8 cellular contexts compared by ENCODE assay signal in the genomic region with DNA sequence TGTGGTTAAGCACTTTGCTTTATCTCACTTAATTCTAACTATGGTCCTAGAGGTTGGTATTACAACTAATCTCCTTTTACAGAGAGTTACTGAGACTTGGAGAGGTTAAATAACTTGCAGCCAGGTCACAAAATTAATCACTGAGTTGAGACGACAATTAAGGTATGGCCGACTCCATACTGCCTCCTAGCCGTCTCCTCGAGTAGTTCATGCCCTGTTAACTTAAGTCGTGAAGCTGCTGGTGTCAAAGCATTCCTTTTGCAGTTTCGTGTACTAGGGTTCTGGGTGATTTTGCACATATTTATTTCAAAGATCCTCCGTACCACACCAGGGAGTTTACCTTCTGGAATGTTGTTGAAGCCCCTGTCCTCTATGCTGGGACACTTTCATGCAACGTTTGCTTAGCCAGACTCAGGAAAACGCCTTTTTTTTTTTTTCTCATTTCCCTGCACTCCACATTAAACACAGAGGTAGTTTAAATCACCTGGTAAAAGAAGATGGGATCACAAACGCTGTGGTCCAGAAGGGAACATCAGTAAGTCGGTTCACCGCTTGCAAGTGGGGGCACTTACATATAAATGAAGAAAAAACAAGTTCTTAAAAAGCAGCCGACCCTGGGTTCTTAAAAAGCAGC. TPM values are rescaled to one million over a fixed set of nuclear protein-coding genes. Genes with fewer than 3 reads are reported as not detected.
DNase-seq lines count a peak whose midpoint lies in the region; ATAC-seq and TF ChIP-seq lines count a peak whose summit lies in the region.

No MANE protein-coding gene starts in this region.

- TF ChIP-seq CTCF in GM10266 (IDR thresholded peaks at IDR 0.05; ENCODE audit: control insufficient read depth, insufficient read depth, low read depth, missing control alignments), result peak; percentile 78

- peaks cover 31% of the 10 kb centered on the region for H3K4me1 ChIP-seq in skeletal muscle satellite cell (ENCODE audit: control insufficient read depth, insufficient read depth, low read length)

- H3K9me3 Mint-ChIP-seq in T-helper 2 cell treated with Interferon-gamma antibody and Interleukin-4, amounts not matched to agents 5 μg/mL and 100 μg/mL, for 36 hours, result no peaks in the 10 kb centered on the region

- no peaks in the 10 kb centered on the region for H3K27me3 ChIP-seq in skeletal muscle satellite cell (ENCODE audit: control insufficient read depth, insufficient read depth, low read length)

- no peaks in the 10 kb centered on the region for H3K27me3 Mint-ChIP-seq in T-helper 2 cell treated with Interferon-gamma antibody and Interleukin-4, amounts not matched to agents 5 μg/mL and 100 μg/mL, for 36 hours (ENCODE audit: low read depth)

- H3K4me3 ChIP-seq in iPS-11a (ENCODE audit: low read depth, low read length) (peak overlapping the region; percentile 77), skeletal muscle satellite cell (ENCODE audit: low read length) (peak overlapping the region; percentile 87)

- no peaks in the 10 kb centered on the region for H3K9me3 ChIP-seq in skeletal muscle satellite cell (replicated peaks; ENCODE audit: low read length)

- peak overlapping the region; percentile 93 for H3K9ac ChIP-seq in skeletal muscle satellite cell (ENCODE audit: low read depth, low read length)

- peak overlapping the region; percentile 89 for H3K4me3 Mint-ChIP-seq in T-helper 2 cell treated with Interferon-gamma antibody and Interleukin-4, amounts not matched to agents 5 μg/mL and 100 μg/mL, for 36 hours

- H3K4me2 ChIP-seq in skeletal muscle satellite cell (ENCODE audit: low read length), result peak overlapping the region; percentile 97

- no peaks in the 10 kb centered on the region for H3K36me3 ChIP-seq in skeletal muscle satellite cell (ENCODE audit: insufficient read depth, low read length)

- H3K4me1 Mint-ChIP-seq in T-helper 2 cell treated with Interferon-gamma antibody and Interleukin-4, amounts not matched to agents 5 μg/mL and 100 μg/mL, for 36 hours (ENCODE audit: low read depth), result peaks cover 27% of the 10 kb centered on the region

- peak; percentile 77 for DNase-seq in GM10266 (ENCODE audit: extremely low spot score)
- DNase-seq in NCI-H1105 (lab: John Stamatoyannopoulos, UW), result peak; percentile 18
- DNase-seq in T-helper 2 cell treated with Interferon-gamma antibody and Interleukin-4, amounts not matched to agents 5 μg/mL and 100 μg/mL, for 36 hours (ENCODE audit: low spot score), result peak; percentile 67
- peak; percentile 86 for DNase-seq in astrocyte of the hippocampus (ENCODE audit: low read depth, low spot score)
- DNase-seq in amniotic stem cell (lab: John Stamatoyannopoulos, UW), result no peak

- peaks cover 3% of the 10 kb centered on the region for H3K36me3 Mint-ChIP-seq in T-helper 2 cell treated with Interferon-gamma antibody and Interleukin-4, amounts not matched to agents 5 μg/mL and 100 μg/mL, for 36 hours (ENCODE audit: low read depth)

- peak; percentile 23 for ATAC-seq in HG02623 (IDR thresholded peaks at IDR 0.05; ENCODE audit: unreplicated experiment)

- H3K27ac Mint-ChIP-seq in T-helper 2 cell treated with Interferon-gamma antibody and Interleukin-4, amounts not matched to agents 5 μg/mL and 100 μg/mL, for 36 hours, result peak overlapping the region; percentile 91

RNA-seq across cellular contexts. Expression of gene NEK7, which starts 0.6 kb away (rescaled TPM):
- 48.9 and 62.5 TPM in 2 replicates for total RNA-seq in skeletal muscle satellite cell (2012; rRNA removed)
